1 cellular context compared by ENCODE assay signal in genomic region chr1:1985375-1986050, GRCh38.
TF ChIP-seq lines count a peak whose summit lies in the region.

No MANE protein-coding gene starts in this region.

TF ChIP-seq in H1, 55 proteins besides CTCF, POLR2A, EP300 and RAD21:
- TF ChIP-seq GTF2F1 (IDR thresholded peaks at IDR 0.05; ENCODE audit: borderline replicate concordance, low read depth, low read length) (no peak), CTBP2 (IDR thresholded peaks at IDR 0.05; ENCODE audit: borderline replicate concordance, insufficient read depth, insufficient read length, low read length) (no peak), MAFK (IDR thresholded peaks at IDR 0.05; ENCODE audit: low read depth, low read length) (no peak), MAX (IDR thresholded peaks at IDR 0.05) (no peak)
